ENCODE assay signal across 20 cellular contexts in the genomic region with DNA sequence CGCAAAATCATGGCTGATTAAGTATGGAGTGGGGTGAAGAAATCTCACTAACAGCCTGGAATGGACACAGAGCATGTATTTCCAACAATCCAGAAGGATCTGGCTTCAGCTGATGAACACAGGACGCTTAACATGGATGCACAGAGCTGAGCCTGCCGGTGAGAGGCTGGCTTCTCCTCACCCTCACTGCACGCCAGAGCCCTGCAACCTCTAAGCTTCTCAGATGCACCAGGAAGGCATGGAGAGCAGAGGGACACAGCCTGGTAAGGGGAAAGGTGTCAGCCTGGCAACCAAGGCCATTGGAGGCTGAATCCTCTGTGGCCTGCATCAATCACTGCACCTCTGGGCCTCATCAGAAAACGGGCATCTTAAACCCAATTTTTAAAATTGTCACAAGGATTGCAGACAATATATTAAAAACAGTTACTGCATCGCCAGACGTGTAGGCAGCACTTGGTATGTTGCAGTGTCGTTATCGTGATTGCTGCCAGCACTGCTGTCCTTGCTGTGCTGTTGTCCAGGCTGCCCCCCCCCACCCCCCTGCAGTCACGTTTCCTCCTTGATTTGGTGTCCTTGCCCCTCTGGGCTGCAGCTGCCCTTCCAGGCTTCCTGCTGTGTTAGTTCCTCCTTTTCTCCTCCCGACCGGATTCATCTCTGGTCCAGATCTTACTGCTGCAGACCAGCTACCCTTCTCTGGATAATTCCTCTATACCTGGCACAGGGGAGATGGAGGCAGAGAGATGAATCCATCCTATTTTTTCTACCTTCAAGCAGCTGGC.
"Had no signal": no experiment of that assay in that cellular context is flagged by ENCODE, and none has a peak within 500 bp of the region (broad histone marks: within the 10 kb centered on the region; RNA-seq: fewer than 3 reads in every experiment).

No MANE protein-coding gene starts in this region.

- H3K27ac ChIP-seq: body of pancreas, colonic mucosa, gastrocnemius medialis, left lung, right atrium auricular region, transverse colon, vagina had no signal

- H3K36me3 ChIP-seq: colonic mucosa, gastrocnemius medialis, left lung, right atrium auricular region, transverse colon, vagina had no signal

- DNase-seq: activated CD4-positive, alpha-beta memory T cell treated with anti-CD3 and anti-CD28 coated beads for 36 hours; activated CD4-positive, alpha-beta T cell treated with anti-CD3 and anti-CD28 coated beads for 36 hours; activated CD8-positive, alpha-beta memory T cell treated with anti-CD3 and anti-CD28 coated beads, Interleukin-2, amount 10 ng/mL, durations not matched to agents 7 days and 5 days; activated naive CD4-positive, alpha-beta T cell; activated naive CD8-positive, alpha-beta T cell treated with anti-CD3 and anti-CD28 coated beads for 36 hours; amniotic stem cell; body of pancreas; colonic mucosa; effector CD4-positive, alpha-beta T cell; gastrocnemius medialis; left lung; mammary epithelial cell; nephron progenitor cell; occipital lobe; stimulated activated naive CD8-positive, alpha-beta T cell treated with anti-CD3 and anti-CD28 coated beads, Interleukin-15, Interleukin-2, amounts not matched to agents 100 U/mL and 50 U/mL, for 24 hours; T-helper 17 cell; transverse colon had no signal

- H3K27me3 ChIP-seq: body of pancreas, colonic mucosa, gastrocnemius medialis, right atrium auricular region, transverse colon, vagina had no signal

- H3K4me1 ChIP-seq: body of pancreas, colonic mucosa, gastrocnemius medialis, left lung, right atrium auricular region, transverse colon, vagina had no signal

- H3K9me3 ChIP-seq: body of pancreas, colonic mucosa, gastrocnemius medialis, left lung, right atrium auricular region, transverse colon, vagina had no signal

- H3K4me3 ChIP-seq: body of pancreas, colonic mucosa, gastrocnemius medialis, left lung, right atrium auricular region, transverse colon, vagina had no signal

- ATAC-seq: activated CD4-positive, alpha-beta T cell treated with anti-CD3 and anti-CD28 coated beads for 36 hours; activated CD8-positive, alpha-beta memory T cell treated with anti-CD3 and anti-CD28 coated beads, Interleukin-2, amount 10 ng/mL, durations not matched to agents 7 days and 5 days; activated T-helper 17 cell treated with anti-CD3 and anti-CD28 coated beads, Interleukin-2, amount 50 U/mL, for 72 hours; body of pancreas; gastrocnemius medialis; left lung; stimulated activated naive CD8-positive, alpha-beta T cell treated with anti-CD3 and anti-CD28 coated beads, Interleukin-15, Interleukin-2, amounts not matched to agents 100 U/mL and 50 U/mL, for 24 hours; T-helper 17 cell had no signal
